28 cellular contexts compared by ENCODE assay signal in the genomic region with DNA sequence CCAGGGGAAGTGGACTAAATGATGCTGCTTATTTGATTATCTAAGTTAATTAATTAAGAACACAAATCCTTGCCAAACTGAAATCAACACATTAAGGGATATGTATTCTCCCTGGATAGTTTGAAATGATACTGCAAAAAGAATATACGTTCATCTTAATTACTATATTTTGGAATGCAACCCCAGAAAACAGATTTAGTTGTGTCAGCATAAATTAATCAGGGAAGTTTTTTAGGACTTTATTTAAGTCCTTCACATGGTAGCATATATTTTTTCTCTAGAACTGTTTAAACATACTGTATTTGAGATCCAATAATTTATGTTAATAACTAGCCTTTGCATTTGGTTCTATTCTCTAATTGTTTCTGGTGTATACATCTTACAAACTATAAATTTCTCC. TPM values are rescaled to one million over a fixed set of nuclear protein-coding genes. Genes with fewer than 3 reads are reported as not detected.
DNase-seq lines count a peak whose midpoint lies in the region; ATAC-seq, FAIRE-seq and TF ChIP-seq lines count a peak whose summit lies in the region.
"Had no signal": no experiment of that assay in that cellular context is flagged by ENCODE, and none has a peak within 500 bp of the region (broad histone marks: within the 10 kb centered on the region; RNA-seq: fewer than 3 reads in every experiment).

No MANE protein-coding gene starts in this region.

- POLR2A ChIA-PET in HepG2 (lab: Yijun Ruan, JAX) (no interaction called here), K562 (lab: Yijun Ruan, JAX) (no interaction called here)

- DNase-seq in HepG2 (ENCODE audit: low spot score) (no peak), right lobe of liver (no peak), K562 (ENCODE audit: extremely low read depth in 1 of 4, low spot score in 3 of 4) (no peak), pancreas (no peak), suprapubic skin (ENCODE audit: low spot score in 2 of 2) (no peak), NCI-H345 (lab: John Stamatoyannopoulos, UW) (no peak)
- DNase-seq: ACHN; BE2C; C1 segment of cervical spinal cord; CD4-positive, alpha-beta memory T cell; CD4-positive, CD25-positive, alpha-beta regulatory T cell; CD8-positive, alpha-beta memory T cell; COR-L47; DMS 273 treated with DMSO at 0.1 percent for 48 hours; DMS153; DMS53; DMS79; DND-41; EL; GF-D8 had no signal

- CTCF ChIA-PET in HepG2 (lab: Yijun Ruan, JAX; ENCODE audit: low intra/inter-chr PET ratio, low total read pairs) (no interaction called here), K562 (lab: Yijun Ruan, JAX; ENCODE audit: low intra/inter-chr PET ratio) (no interaction called here)

- H3K4me1 ChIP-seq in HepG2 (ENCODE audit: insufficient read depth, low read length) (no peaks in the 10 kb centered on the region), right lobe of liver (no peaks in the 10 kb centered on the region), K562 (replicated peaks in 1 of 2; ENCODE audit: control insufficient read depth in 2 of 2, insufficient read depth in 2 of 2, low read length in 2 of 2) (no peaks in the 10 kb centered on the region), pancreas (no peaks in the 10 kb centered on the region), suprapubic skin (no peaks in the 10 kb centered on the region)
- H3K4me1 ChIP-seq: BE2C, BLaER1 had no signal

- TF ChIP-seq EP300 in HepG2 (IDR thresholded peaks at IDR 0.05; ENCODE audit: low read depth in 2 of 2, low read length in 2 of 2): no peak
- no peak for TF ChIP-seq EP300 in HepG2 (CRISPR knock-in tag; IDR thresholded peaks at IDR 0.05; ENCODE audit: borderline replicate concordance)
- TF ChIP-seq EP300 in K562 (IDR thresholded peaks at IDR 0.05; ENCODE audit: low read length): no peak
- TF ChIP-seq EP300 in suprapubic skin (IDR thresholded peaks at IDR 0.05): no peak

- H3K4me3 ChIP-seq in HepG2 (replicated peaks in 1 of 3; ENCODE audit: insufficient read depth in 1 of 3, low read depth in 2 of 3, low read length in 3 of 3) (no peak overlapping the region), right lobe of liver (no peak overlapping the region), K562 (no peak overlapping the region), pancreas (no peak overlapping the region), suprapubic skin (no peak overlapping the region)
- H3K4me3 ChIP-seq: BLaER1 had no signal

- TF ChIP-seq CTCF in HepG2 (CRISPR knock-in tag; IDR thresholded peaks at IDR 0.05) (no peak), right lobe of liver (IDR thresholded peaks at IDR 0.05) (no peak), K562 (IDR thresholded peaks at IDR 0.05 in 2 of 3, conservative IDR thresholded peaks at IDR 0.05 in 1 of 3; ENCODE audit: insufficient read depth in 2 of 3, low read depth in 1 of 3, low read length in 3 of 3) (no peak), pancreas (IDR thresholded peaks at IDR 0.05) (no peak), suprapubic skin (IDR thresholded peaks at IDR 0.05) (no peak)

- BruUV-seq in HepG2 (replicated peaks; lab: Mats Ljungman, UMichigan): no TSS peak
- BruUV-seq in K562 (replicated peaks; lab: Mats Ljungman, UMichigan): no TSS peak

- H3K9ac ChIP-seq in HepG2 (ENCODE audit: insufficient read depth, low read depth, low read length) (no peak overlapping the region), K562 (ENCODE audit: insufficient read depth in 1 of 2, low read depth in 2 of 2, low read length in 2 of 2) (no peak overlapping the region)
- H3K9ac ChIP-seq: BLaER1 had no signal

- H2AFZ ChIP-seq in HepG2 (ENCODE audit: low read length) (no peak overlapping the region), K562 (ENCODE audit: low read depth, low read length) (no peak overlapping the region)

- H3K4me2 ChIP-seq in HepG2 (ENCODE audit: low read depth, low read length): no peak overlapping the region
- no peak overlapping the region for H3K4me2 ChIP-seq in K562 (ENCODE audit: insufficient read depth, low read length)
- H3K4me2 ChIP-seq: BLaER1 had no signal

- TF ChIP-seq POLR2A in HepG2 (IDR thresholded peaks at IDR 0.05; ENCODE audit: insufficient read depth in 1 of 2, low read depth in 2 of 2, low read length in 2 of 2): no peak
- no peak for TF ChIP-seq POLR2A in right lobe of liver (IDR thresholded peaks at IDR 0.05)
- TF ChIP-seq POLR2A in K562 (conservative IDR thresholded peaks at IDR 0.05): no peak
- TF ChIP-seq POLR2A in suprapubic skin (IDR thresholded peaks at IDR 0.05): no peak

- H3K27me3 ChIP-seq in HepG2 (ENCODE audit: control insufficient read depth in 1 of 2, insufficient read depth in 2 of 2, low read length in 2 of 2): no peaks in the 10 kb centered on the region
- peaks cover 0 to 9% of the 10 kb centered on the region in 2 donors for H3K27me3 ChIP-seq in right lobe of liver
- no peaks in the 10 kb centered on the region for H3K27me3 ChIP-seq in K562 (ENCODE audit: control insufficient read depth in 2 of 2, insufficient read depth in 2 of 2, low read length in 2 of 2)
- H3K27me3 ChIP-seq in pancreas: peaks cover 0 to 14% (median 0%) of the 10 kb centered on the region in 4 donors
- no peaks in the 10 kb centered on the region for H3K27me3 ChIP-seq in suprapubic skin
- H3K27me3 ChIP-seq: BE2C had no signal

- H3K79me2 ChIP-seq in HepG2 (ENCODE audit: insufficient read depth, low read length): no peaks in the 10 kb centered on the region
- H3K79me2 ChIP-seq in K562 (ENCODE audit: control insufficient read depth, insufficient read depth, low read length): no peaks in the 10 kb centered on the region

- in situ Hi-C loops in HepG2 (cut with HindIII; ENCODE audit: extremely low pct_ligation_motif_present, low pct_unique_long_range_greater_than_20kb): no loop called here
- in situ Hi-C loops in K562 (cut with MboI): no loop called here

- FAIRE-seq in HepG2 (lab: Jason Lieb, UNC): no peak
- no peak for FAIRE-seq in K562 (lab: Jason Lieb, UNC)
- FAIRE-seq in pancreas (lab: Jason Lieb, UNC): peak; percentile 37
- FAIRE-seq: GM12891, GM19239 had no signal

- no peak overlapping the region for H3K27ac ChIP-seq in HepG2 (ENCODE audit: extremely low read length, insufficient read depth, low read length)
- no peak overlapping the region for H3K27ac ChIP-seq in right lobe of liver
- H3K27ac ChIP-seq in K562 (ENCODE audit: extremely low read depth, low read depth, low read length): no peak overlapping the region
- H3K27ac ChIP-seq in pancreas: no peak overlapping the region
- H3K27ac ChIP-seq in suprapubic skin: no peak overlapping the region
- H3K27ac ChIP-seq: 22Rv1, BLaER1 had no signal

- ATAC-seq in HepG2 (no peak), right lobe of liver (no peak), K562 (no peak), pancreas (no peak)

- no peak for TF ChIP-seq RAD21 in HepG2 (CRISPR knock-in tag; IDR thresholded peaks at IDR 0.05)
- no peak for TF ChIP-seq RAD21 in K562 (CRISPR knock-in tag; conservative IDR thresholded peaks at IDR 0.05 in 1 of 2, IDR thresholded peaks at IDR 0.05 in 1 of 2)

- no peaks in the 10 kb centered on the region for H4K20me1 ChIP-seq in HepG2 (ENCODE audit: insufficient read depth, low read length)
- H4K20me1 ChIP-seq in K562 (replicated peaks; ENCODE audit: control insufficient read depth, insufficient read depth, low read length): no peaks in the 10 kb centered on the region
- H4K20me1 ChIP-seq: BLaER1 had no signal

- no peaks in the 10 kb centered on the region for H3K9me1 ChIP-seq in K562 (ENCODE audit: control insufficient read depth, insufficient read depth, low read length)

- H3K9me3 ChIP-seq in HepG2 (ENCODE audit: low read length) (no peaks in the 10 kb centered on the region), right lobe of liver (no peaks in the 10 kb centered on the region), K562 (replicated peaks; ENCODE audit: control insufficient read depth, insufficient read depth, low read depth, low read length) (no peaks in the 10 kb centered on the region), pancreas (no peaks in the 10 kb centered on the region), suprapubic skin (no peaks in the 10 kb centered on the region)
- H3K9me3 ChIP-seq: BE2C, BLaER1 had no signal

- WGBS in HepG2 (ENCODE audit: low lambda C conversion rate): 8% methylated on average over 1 of the region's 1 CpG
- WGBS in right lobe of liver (ENCODE audit: insufficient coverage, low coverage, low lambda C conversion rate, missing lambda C conversion rate): 59% methylated on average over 1 of the region's 1 CpG
- 0% methylated on average over 1 of the region's 1 CpG for WGBS in K562 (ENCODE audit: insufficient coverage, low coverage, missing lambda C conversion rate)
- WGBS in pancreas, 2 donors: 71% methylated on average over 1 of the region's 1 CpG
- WGBS in suprapubic skin: 48% methylated on average over 1 of the region's 1 CpG

- intact Hi-C loops in HepG2 (cut with micrococcal nuclease; ENCODE audit: unreplicated experiment) (no loop called here), right lobe of liver (cut with DNase I) (no loop called here), K562 (cut with micrococcal nuclease) (no loop called here), pancreas (cut with DNase I) (no loop called here)

- H3K36me3 ChIP-seq in HepG2 (replicated peaks in 1 of 2; ENCODE audit: control insufficient read depth in 1 of 2, insufficient read depth in 2 of 2, low read length in 2 of 2) (no peaks in the 10 kb centered on the region), right lobe of liver (no peaks in the 10 kb centered on the region), K562 (ENCODE audit: control insufficient read depth, insufficient read depth, low read length) (no peaks in the 10 kb centered on the region), pancreas (no peaks in the 10 kb centered on the region), suprapubic skin (no peaks in the 10 kb centered on the region)
- H3K36me3 ChIP-seq: BE2C, BLaER1 had no signal

RNA-seq across cellular contexts. Expression of a gene that starts 52.5 kb away (rescaled TPM):
- total RNA-seq in HepG2 (2016; rRNA removed; fragmentation: Illumina TruSeq; extraction: Trizol) (not detected in 2 replicates), right lobe of liver (under 1 TPM in 3 of 6 experiments, not detected in 3; 0.02 to 0.04 (median 0.02) TPM), K562 (2014; rRNA removed) (not detected in 2 replicates), K562 (2014; rRNA removed; fragmentation: Illumina TruSeq; extraction: Trizol) (not detected in 2 replicates), K562 (2015; rRNA removed; fragmentation: Illumina TruSeq; extraction: Trizol) (not detected in 2 replicates), K562 (2021) (0.07 and 0.09 TPM in 2 replicates), pancreas (1 to 10 TPM in 2 of 6 donors, under 1 TPM in 4; 0.16 to 1.4 (median 0.57) TPM), suprapubic skin (under 1 TPM in 2 of 4 donors, not detected in 2; 0.38 to 0.64 TPM)
- total RNA-seq in HepG2 (2016; cell fraction: cytosol; rRNA removed; fragmentation: Illumina TruSeq; extraction: Trizol; ENCODE audit: low read depth): not detected in 2 replicates
- total RNA-seq in HepG2 (2016; cell fraction: insoluble cytoplasmic fraction; rRNA removed; fragmentation: Illumina TruSeq; extraction: Trizol): not detected in 2 replicates
- not detected in 2 replicates for total RNA-seq in HepG2 (2016; cell fraction: membrane; rRNA removed; fragmentation: Illumina TruSeq; extraction: Trizol)
- not detected in 2 replicates for total RNA-seq in HepG2 (2016; cell fraction: nucleus; rRNA removed; fragmentation: Illumina TruSeq; extraction: Trizol)
- polyA plus RNA-seq in HepG2 (2011; rRNA removed) (not detected in 2 replicates), K562 (2011; rRNA removed) (not detected in 2 replicates), K562 (2014; fragmentation: Illumina TruSeq; extraction: Trizol) (not detected in 2 replicates), K562 (2014; fragmentation: Nextera tagmentation; extraction: Ambion mirVana) (not detected), K562 (2014; rRNA removed) (not detected in 2 replicates), pancreas (under 1 TPM; 0.14 to 0.15 TPM)
- polyA plus RNA-seq in HepG2 (2011; cell fraction: cytosol; rRNA removed): not detected in 2 replicates
- not detected in 2 replicates for polyA plus RNA-seq in HepG2 (2011; cell fraction: nucleus; rRNA removed)
- polyA plus RNA-seq in HepG2 (2012): not detected in 2 replicates
- polyA plus RNA-seq in HepG2 (2016; cell fraction: cytosol; fragmentation: Illumina TruSeq; extraction: Trizol; ENCODE audit: low read depth): not detected in 2 replicates
- polyA plus RNA-seq in HepG2 (2016; cell fraction: insoluble cytoplasmic fraction; fragmentation: Illumina TruSeq; extraction: Trizol; ENCODE audit: low read depth): not detected in 2 replicates
- not detected in 2 replicates for polyA plus RNA-seq in HepG2 (2016; cell fraction: membrane; fragmentation: Illumina TruSeq; extraction: Trizol; ENCODE audit: low read depth)
- polyA plus RNA-seq in HepG2 (2016; cell fraction: nucleus; fragmentation: Illumina TruSeq; extraction: Trizol; ENCODE audit: insufficient read depth, low read depth): not detected in 2 replicates
- polyA minus RNA-seq in HepG2 (2011; rRNA and poly(A)+ RNA removed; ENCODE audit: low replicate concordance): not detected in 2 replicates
- not detected in 2 replicates for polyA minus RNA-seq in HepG2 (2011; cell fraction: cytosol; rRNA and poly(A)+ RNA removed)
- not detected in 2 replicates for polyA minus RNA-seq in HepG2 (2011; cell fraction: nucleus; rRNA and poly(A)+ RNA removed)
- not detected in 2 replicates for total RNA-seq in K562 (2011; cell fraction: chromatin; rRNA removed; ENCODE audit: low replicate concordance)
- not detected in 2 replicates for total RNA-seq in K562 (2011; cell fraction: nucleolus; rRNA removed)
- not detected in 2 replicates for total RNA-seq in K562 (2011; cell fraction: nucleoplasm; rRNA removed)
- not detected in 2 replicates for polyA plus RNA-seq in K562 (2011; cell fraction: cytosol; rRNA removed)
- polyA plus RNA-seq in K562 (2011; cell fraction: nucleus; rRNA removed): not detected in 2 replicates
- polyA plus RNA-seq in K562 (2012): not detected in 2 replicates
- polyA minus RNA-seq in K562 (2011; rRNA and poly(A)+ RNA removed): not detected in 2 replicates
- not detected in 2 replicates for polyA minus RNA-seq in K562 (2011; cell fraction: cytosol; rRNA and poly(A)+ RNA removed)
- not detected in 2 replicates for polyA minus RNA-seq in K562 (2011; cell fraction: nucleus; rRNA and poly(A)+ RNA removed)
- total RNA-seq: A172; A673; CD4-positive, alpha-beta memory T cell; CD4-positive, CD25-positive, alpha-beta regulatory T cell; CD8-positive, alpha-beta memory T cell; G401 had no signal
- polyA plus RNA-seq: CD14-positive monocyte; CD4-positive, alpha-beta memory T cell; CD4-positive, CD25-positive, alpha-beta regulatory T cell; CD8-positive, alpha-beta memory T cell had no signal
